8 cellular contexts compared by ENCODE assay signal in genomic region chr6:32087574-32088486, GRCh38. TPM values are rescaled to one million over a fixed set of nuclear protein-coding genes. Genes with fewer than 3 reads are reported as not detected.
DNase-seq lines count a peak whose midpoint lies in the region; ATAC-seq lines count a peak whose summit lies in the region.

No MANE protein-coding gene starts in this region.

- no peaks in the 10 kb centered on the region for H3K36me3 Mint-ChIP-seq in activated CD4-positive, alpha-beta memory T cell treated with anti-CD3 and anti-CD28 coated beads, Interleukin-2, amount 10 ng/mL, durations not matched to agents 7 days and 5 days (ENCODE audit: low read depth)

- no peak overlapping the region for H3K27ac Mint-ChIP-seq in activated CD4-positive, alpha-beta memory T cell treated with anti-CD3 and anti-CD28 coated beads, Interleukin-2, amount 10 ng/mL, durations not matched to agents 7 days and 5 days

- peaks cover 14% of the 10 kb centered on the region for H3K4me1 Mint-ChIP-seq in activated CD4-positive, alpha-beta memory T cell treated with anti-CD3 and anti-CD28 coated beads, Interleukin-2, amount 10 ng/mL, durations not matched to agents 7 days and 5 days

- H3K4me3 Mint-ChIP-seq in activated CD4-positive, alpha-beta memory T cell treated with anti-CD3 and anti-CD28 coated beads, Interleukin-2, amount 10 ng/mL, durations not matched to agents 7 days and 5 days, result no peak overlapping the region

- POLR2A ChIA-PET in activated CD4-positive, alpha-beta memory T cell treated with anti-CD3 and anti-CD28 coated beads, Interleukin-2, amount 10 ng/mL, durations not matched to agents 7 days and 5 days (lab: Charles Lee), result no interaction called here

- CTCF ChIA-PET in activated CD4-positive, alpha-beta memory T cell treated with anti-CD3 and anti-CD28 coated beads, Interleukin-2, amount 10 ng/mL, durations not matched to agents 7 days and 5 days (lab: Charles Lee), result interaction anchor here (0.5 to 1.4 kb wide), 4 partner anchors 17 to 166 kb away, joined by 3 to 4 read pairs (median 3); no protein-coding TSS in a partner anchor

- no peaks in the 10 kb centered on the region for H3K9me3 Mint-ChIP-seq in activated CD4-positive, alpha-beta memory T cell treated with anti-CD3 and anti-CD28 coated beads, Interleukin-2, amount 10 ng/mL, durations not matched to agents 7 days and 5 days

- H3K27me3 Mint-ChIP-seq in activated CD4-positive, alpha-beta memory T cell treated with anti-CD3 and anti-CD28 coated beads, Interleukin-2, amount 10 ng/mL, durations not matched to agents 7 days and 5 days, result peaks cover 65% of the 10 kb centered on the region

- ATAC-seq in HG02678 (IDR thresholded peaks at IDR 0.05; ENCODE audit: unreplicated experiment), result no peak
- ATAC-seq in HG02610 (IDR thresholded peaks at IDR 0.05; ENCODE audit: unreplicated experiment), result no peak

- peak; percentile 77 for DNase-seq in EL
- peak; percentile 8 for DNase-seq in NCI-H446 treated with DMSO at 0.1 percent for 48 hours (lab: John Stamatoyannopoulos, UW)
- peak; percentile 74 for DNase-seq in activated CD4-positive, alpha-beta memory T cell treated with anti-CD3 and anti-CD28 coated beads, Interleukin-2, amount 10 ng/mL, durations not matched to agents 7 days and 5 days
- DNase-seq in effector CD8-positive, alpha-beta T cell (lab: John Stamatoyannopoulos, UW), result peak; percentile 44
- DNase-seq in mesenteric fat pad (ENCODE audit: low spot score), result peak; percentile 95
- peak; percentile 45 to 63 for DNase-seq in stimulated activated CD8-positive, alpha-beta memory T cell treated with anti-CD3 and anti-CD28 coated beads, Interleukin-7, amount 100 ng/mL, for 48 hours (ENCODE audit: extremely low read depth in 1 of 2, low read depth in 1 of 2)

RNA-seq across cellular contexts. Expression of gene TNXB, which starts 21.3 kb away (rescaled TPM):
- 1 to 10 TPM; 5.7 to 6.4 TPM for total RNA-seq in activated CD4-positive, alpha-beta memory T cell treated with anti-CD3 and anti-CD28 coated beads, Interleukin-2, amount 10 ng/mL, durations not matched to agents 7 days and 5 days
- 187 TPM for total RNA-seq in mesenteric fat pad

RNA-seq across cellular contexts. Expression of gene ATF6B, which starts 40.2 kb away (rescaled TPM):
- 100 to 1,000 TPM; 142 to 147 TPM for total RNA-seq in activated CD4-positive, alpha-beta memory T cell treated with anti-CD3 and anti-CD28 coated beads, Interleukin-2, amount 10 ng/mL, durations not matched to agents 7 days and 5 days
- total RNA-seq in mesenteric fat pad, result 46.6 TPM

RNA-seq across cellular contexts. Expression of gene FKBPL, which starts 42.3 kb away (rescaled TPM):
- total RNA-seq in activated CD4-positive, alpha-beta memory T cell treated with anti-CD3 and anti-CD28 coated beads, Interleukin-2, amount 10 ng/mL, durations not matched to agents 7 days and 5 days, result 1 to 10 TPM; 7.6 to 8.6 TPM
- total RNA-seq in mesenteric fat pad, result 4.3 TPM

RNA-seq across cellular contexts. Expression of gene CYP21A2, which starts 49.6 kb away (rescaled TPM):
- under 1 TPM in 1 of 2 experiments, not detected in 1; 0.23 TPM for total RNA-seq in activated CD4-positive, alpha-beta memory T cell treated with anti-CD3 and anti-CD28 coated beads, Interleukin-2, amount 10 ng/mL, durations not matched to agents 7 days and 5 days
- total RNA-seq in mesenteric fat pad, result 0.45 TPM

Comparison
In these comparisons a context has a peak if more than half of its experiments do, and no peak if none do; other contexts are left out.
1. DNase-seq: peak in every context shown above with its lines; median percentile 95 in mesenteric fat pad; 77 in EL; 74 in activated CD4-positive, alpha-beta memory T cell treated with anti-CD3 and anti-CD28 coated beads, Interleukin-2, amount 10 ng/mL, durations not matched to agents 7 days and 5 days; 54 in stimulated activated CD8-positive, alpha-beta memory T cell treated with anti-CD3 and anti-CD28 coated beads, Interleukin-7, amount 100 ng/mL, for 48 hours; 44 in effector CD8-positive, alpha-beta T cell; 8 in NCI-H446 treated with DMSO at 0.1 percent for 48 hours.
2. RNA of gene TNXB, which starts 21.3 kb away (total RNA-seq): 187 TPM in mesenteric fat pad (single experiment); 5.7 to 6.4 TPM in activated CD4-positive, alpha-beta memory T cell treated with anti-CD3 and anti-CD28 coated beads, Interleukin-2, amount 10 ng/mL, durations not matched to agents 7 days and 5 days; every median in the first group is over 10 times any median in the second.